In genomic region chr1:109777436-109777835, GRCh38 we compare ENCODE assay signal across 12 cellular contexts. TPM values are rescaled to one million over a fixed set of nuclear protein-coding genes. Genes with fewer than 3 reads are reported as not detected.
DNase-seq lines count a peak whose midpoint lies in the region; TF ChIP-seq lines count a peak whose summit lies in the region.
"Had no signal": no experiment of that assay in that cellular context is flagged by ENCODE, and none has a peak within 500 bp of the region (broad histone marks: within the 10 kb centered on the region; RNA-seq: fewer than 3 reads in every experiment).

No MANE protein-coding gene starts in this region.

- no peak overlapping the region for H2BK20ac ChIP-seq in H9 (ENCODE audit: low read depth, low read length, poor library complexity, severe bottlenecking)

- H3K14ac ChIP-seq in H9 (ENCODE audit: insufficient read depth, low read length) = no peak overlapping the region

- H3K9ac ChIP-seq in skeletal muscle tissue (ENCODE audit: low read depth in 1 of 3, low read length in 3 of 3) (peak overlapping the region in 2 of 3 donors; percentile 3 to 15), H9 (ENCODE audit: extremely low read depth, insufficient read length, low read length) (no peak overlapping the region)

- peaks cover 12 to 13% of the 10 kb centered on the region in 2 experiments for H3K4me1 Mint-ChIP-seq in H9

- H3K4me2 ChIP-seq in H9 (ENCODE audit: insufficient read depth, insufficient read length, low read length) = no peak overlapping the region

- H3K36me3 Mint-ChIP-seq in H9 (ENCODE audit: insufficient read depth in 1 of 3, low read depth in 3 of 3) = peaks cover 0 to 8% (median 0%) of the 10 kb centered on the region in 3 experiments; a peak in 3 of 7 replicates

- no peak for TF ChIP-seq CTCF in Peyer's patch (IDR thresholded peaks at IDR 0.05)
- no peak for TF ChIP-seq CTCF in H9 (conservative IDR thresholded peaks at IDR 0.05)

- no peaks in the 10 kb centered on the region for H4K20me1 ChIP-seq in H9 (ENCODE audit: control insufficient read depth, insufficient read depth, insufficient read length)

- H3K79me1 ChIP-seq in H9 (ENCODE audit: insufficient read depth, low read depth, low read length, poor library complexity, severe bottlenecking) = no peaks in the 10 kb centered on the region

- H2BK120ac ChIP-seq in H9 (ENCODE audit: low read depth, low read length, poor library complexity, severe bottlenecking) = no peak overlapping the region

- no peak overlapping the region for H3K4me3 Mint-ChIP-seq in H9

- H3K27me3 Mint-ChIP-seq in H9 (ENCODE audit: low read depth) = peaks cover 21% of the 10 kb centered on the region

- no peak overlapping the region for H4K8ac ChIP-seq in H9 (replicated peaks; ENCODE audit: insufficient read length, low read depth, low read length)

- no peak overlapping the region for H2AK5ac ChIP-seq in H9 (ENCODE audit: insufficient read length, low read length)

- no peak overlapping the region for H3K27ac Mint-ChIP-seq in H9

- H3K4ac ChIP-seq in H9 (ENCODE audit: low read depth, low read length) = no peak overlapping the region

- whole genome bisulfite sequencing in H9 (ENCODE audit: extremely low coverage, insufficient read length, low lambda C conversion rate) = no CpG with 5 or more reads among the region's 7 CpGs

- H3K56ac ChIP-seq in H9 (ENCODE audit: insufficient read length, low read depth, low read length) = no peak overlapping the region

- H2BK12ac ChIP-seq in H9 (ENCODE audit: insufficient read length, low read depth, low read length) = no peak overlapping the region

- no peak overlapping the region for H2AFZ ChIP-seq in H9 (ENCODE audit: low read length)

- H3K79me2 ChIP-seq in H9 (ENCODE audit: insufficient read depth, low read length) = no peaks in the 10 kb centered on the region

- H3K36me3 ChIP-seq in H7 (replicated peaks; ENCODE audit: control insufficient read depth, insufficient read depth, low read length) (no peaks in the 10 kb centered on the region), Peyer's patch (no peaks in the 10 kb centered on the region), skeletal muscle tissue (ENCODE audit: control insufficient read depth in 3 of 3, insufficient read depth in 3 of 3, low read length in 3 of 3) (no peaks in the 10 kb centered on the region)
- H3K36me3 ChIP-seq: prostate gland had no signal

- no peak overlapping the region for H3T11ph ChIP-seq in H9 (ENCODE audit: low read length)

- peaks cover 3% of the 10 kb centered on the region; the same call in 1 of the 2 replicates for H3K27me3 ChIP-seq in H7 (ENCODE audit: control insufficient read depth, insufficient read depth, low read length)
- H3K27me3 ChIP-seq in Peyer's patch = no peaks in the 10 kb centered on the region
- no peaks in the 10 kb centered on the region for H3K27me3 ChIP-seq in skeletal muscle tissue (ENCODE audit: control insufficient read depth in 3 of 3, insufficient read depth in 3 of 3, low read length in 3 of 3)
- peaks cover 3% of the 10 kb centered on the region; the same call in 1 of the 2 replicates for H3K27me3 ChIP-seq in H9 (ENCODE audit: insufficient read depth, low read length)
- H3K27me3 ChIP-seq: testis had no signal

- H3K9me3 ChIP-seq in Peyer's patch = no peaks in the 10 kb centered on the region
- H3K9me3 ChIP-seq in skeletal muscle tissue (ENCODE audit: control insufficient read depth in 3 of 3, low read length in 3 of 3) = no peaks in the 10 kb centered on the region
- no peaks in the 10 kb centered on the region for H3K9me3 ChIP-seq in H9 (ENCODE audit: control insufficient read depth, low read depth, low read length)
- H3K9me3 ChIP-seq: prostate gland, testis had no signal

- H3K23me2 ChIP-seq in H9 (ENCODE audit: insufficient read length, low read depth, low read length, poor library complexity, severe bottlenecking) = no peaks in the 10 kb centered on the region

- H3K4me3 ChIP-seq in H7 (ENCODE audit: insufficient read depth, low read depth, low read length) = no peak overlapping the region
- no peak overlapping the region for H3K4me3 ChIP-seq in Peyer's patch
- H3K4me3 ChIP-seq in skeletal muscle tissue (ENCODE audit: low read length in 3 of 3) = no peak overlapping the region
- H3K4me3 ChIP-seq: prostate gland, testis had no signal

- no peak for TF ChIP-seq POLR2A in Peyer's patch (IDR thresholded peaks at IDR 0.05)

- no peak overlapping the region for H2BK5ac ChIP-seq in H9 (ENCODE audit: insufficient read length, low read length)

- no peak overlapping the region for H4K91ac ChIP-seq in H9 (ENCODE audit: insufficient read length, low read depth, low read length)

- H3K18ac ChIP-seq in H9 (ENCODE audit: insufficient read length, low read depth, low read length) = no peak overlapping the region

- H3K23ac ChIP-seq in H9 (ENCODE audit: insufficient read length, low read depth, low read length) = no peak overlapping the region

- DNase-seq in H7 (peak; percentile 21), Peyer's patch (peak in 1 of 3 donors; percentile 48), islet precursor cell (peak; percentile 33), SKM-1 treated with dmso at 0.1 percent for 144 hours (lab: John Stamatoyannopoulos, UW; ENCODE audit: unreplicated experiment) (no peak), H9 (no peak), NCI-H146 treated with DMSO at 0.1 percent for 48 hours (lab: John Stamatoyannopoulos, UW; ENCODE audit: unreplicated experiment) (no peak)

- no peak overlapping the region for H2BK15ac ChIP-seq in H9 (ENCODE audit: low read depth, low read length)

- H4K5ac ChIP-seq in H9 (ENCODE audit: insufficient read length, low read depth, low read length) = no peak overlapping the region

- H3K4me1 ChIP-seq in Peyer's patch (peaks cover 0 to 22% (median 2%) of the 10 kb centered on the region in 4 donors), skeletal muscle tissue (ENCODE audit: control insufficient read depth in 3 of 3, insufficient read depth in 3 of 3, low read length in 3 of 3) (peaks cover 11 to 16% (median 14%) of the 10 kb centered on the region in 3 donors), H9 (ENCODE audit: insufficient read depth, low read length) (no peaks in the 10 kb centered on the region)
- H3K4me1 ChIP-seq: prostate gland had no signal

- H3K27ac ChIP-seq in Peyer's patch = peak overlapping the region in 3 of 4 donors; percentile 35 to 43 (median 42)
- H3K27ac ChIP-seq in skeletal muscle tissue (ENCODE audit: low read depth, low read length) = no peak overlapping the region
- H3K27ac ChIP-seq in H9 (ENCODE audit: insufficient read length, low read depth, low read length) = no peak overlapping the region
- H3K27ac ChIP-seq: prostate gland, testis had no signal

- H3K9me3 Mint-ChIP-seq in H9 = peaks cover 2 to 10% of the 10 kb centered on the region in 2 experiments; a peak in 3 of 5 replicates

RNA-seq across cellular contexts. Expression of gene EPS8L3, which starts 13.7 kb away (rescaled TPM):
- not detected in 2 replicates for total RNA-seq in H7 (2014; rRNA removed; shearing (Covaris generic))
- total RNA-seq in Peyer's patch (100 to 1,000 TPM; 263 to 745 (median 649) TPM), skeletal muscle tissue (not detected), H9 (2021) (not detected in 2 replicates)
- total RNA-seq: astrocyte, glomerular endothelial cell, OCI-LY7 had no signal

RNA-seq across cellular contexts. Expression of gene GSTM3, which starts 36.6 kb away (rescaled TPM):
- 24.7 and 27.3 TPM in 2 replicates for total RNA-seq in H7 (2014; rRNA removed; shearing (Covaris generic))
- 10 to 100 TPM; 16.3 to 72.6 (median 32.4) TPM for total RNA-seq in Peyer's patch
- total RNA-seq in skeletal muscle tissue = 24.5 TPM
- 2.7 and 3.5 TPM in 2 replicates for total RNA-seq in H9 (2021)
- total RNA-seq: OCI-LY7 had no signal

Comparison
In these comparisons a context has a peak if more than half of its experiments do, and no peak if none do; other contexts are left out.
1. DNase-seq: peak in H7 (single experiment) and islet precursor cell (single experiment); none in SKM-1 treated with dmso at 0.1 percent for 144 hours (single experiment), H9 (single experiment) and NCI-H146 treated with DMSO at 0.1 percent for 48 hours (single experiment).
2. H3K27ac ChIP-seq: peak in Peyer's patch (3 of 4); none in skeletal muscle tissue (single experiment) and H9 (single experiment).
3. RNA of gene EPS8L3, which starts 13.7 kb away (total RNA-seq): 263 to 745 TPM in Peyer's patch; not detected in H7, not detected in skeletal muscle tissue (single experiment) and not detected in H9; every median in the first group is over 100 times any median in the second.